Comparison of ENCODE assay signal across 1 cellular context in the genomic region with DNA sequence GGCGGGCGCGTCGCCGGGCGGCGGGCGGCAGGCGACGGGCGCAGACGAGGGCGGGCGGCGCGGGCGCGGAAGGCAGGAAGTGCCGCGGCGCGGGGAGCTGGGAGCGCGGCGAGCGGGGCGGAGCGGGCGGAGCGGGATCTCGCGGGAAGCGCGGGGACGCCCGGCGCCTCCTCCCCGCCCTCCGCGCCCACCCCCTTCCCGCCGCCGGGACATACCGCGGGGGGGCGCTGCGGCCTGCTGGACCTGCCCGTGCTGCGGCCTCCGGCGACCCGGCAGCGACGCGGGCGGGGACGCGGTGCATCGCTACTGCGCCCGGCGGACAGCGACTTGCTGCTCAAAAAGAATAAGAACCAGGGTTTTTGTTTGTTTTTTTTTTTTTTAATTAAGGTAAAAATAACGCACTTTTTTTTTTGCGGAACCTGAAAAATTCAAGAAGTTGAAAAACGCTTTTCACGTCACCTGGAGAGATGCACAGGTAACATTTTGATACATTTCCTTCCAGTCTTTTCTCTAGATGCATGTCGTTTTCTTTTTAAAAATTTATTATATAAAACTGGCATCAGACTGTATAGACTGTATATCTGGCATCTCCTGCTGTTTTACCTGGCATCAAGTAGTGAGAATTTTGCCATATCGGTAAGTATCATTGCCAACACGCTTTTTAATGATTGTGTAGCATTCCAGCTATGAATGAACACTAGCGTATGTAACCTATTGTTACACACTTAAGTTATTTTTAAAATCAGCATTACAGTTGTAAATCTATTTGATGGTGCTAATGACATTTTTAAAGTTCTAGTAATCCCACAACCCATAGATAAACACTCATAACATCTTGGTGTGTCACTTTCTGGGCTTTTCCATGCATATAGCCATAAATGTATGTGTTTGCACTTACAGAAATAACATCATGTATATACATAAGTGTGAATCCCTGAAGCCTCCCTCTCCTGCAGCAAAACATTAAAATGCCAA.
A peak's percentile ranks its signal among the peaks of the same experiment; 100 is the strongest.
TF ChIP-seq lines count a peak whose summit lies in the region.

A gene with protein sequence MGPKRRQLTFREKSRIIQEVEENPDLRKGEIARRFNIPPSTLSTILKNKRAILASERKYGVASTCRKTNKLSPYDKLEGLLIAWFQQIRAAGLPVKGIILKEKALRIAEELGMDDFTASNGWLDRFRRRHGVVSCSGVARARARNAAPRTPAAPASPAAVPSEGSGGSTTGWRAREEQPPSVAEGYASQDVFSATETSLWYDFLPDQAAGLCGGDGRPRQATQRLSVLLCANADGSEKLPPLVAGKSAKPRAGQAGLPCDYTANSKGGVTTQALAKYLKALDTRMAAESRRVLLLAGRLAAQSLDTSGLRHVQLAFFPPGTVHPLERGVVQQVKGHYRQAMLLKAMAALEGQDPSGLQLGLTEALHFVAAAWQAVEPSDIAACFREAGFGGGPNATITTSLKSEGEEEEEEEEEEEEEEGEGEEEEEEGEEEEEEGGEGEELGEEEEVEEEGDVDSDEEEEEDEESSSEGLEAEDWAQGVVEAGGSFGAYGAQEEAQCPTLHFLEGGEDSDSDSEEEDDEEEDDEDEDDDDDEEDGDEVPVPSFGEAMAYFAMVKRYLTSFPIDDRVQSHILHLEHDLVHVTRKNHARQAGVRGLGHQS (minus strand): TSS at position 76 of the 975 bp plus-strand sequence. CDS start 257 bp downstream, outside the sequence.

TF ChIP-seq in IMR-90, 13 proteins besides CTCF, POLR2A, EP300 and RAD21:
- TF ChIP-seq MAZ (IDR thresholded peaks at IDR 0.05; ENCODE audit: borderline replicate concordance, low read depth, low read length) (peak; percentile 92; the same call in 1 of the 2 replicates), BHLHE40 (IDR thresholded peaks at IDR 0.05; ENCODE audit: low read depth, low read length) (0 out of 2 replicates have a peak, but pooled peaks have one; percentile 42), SMC3 (IDR thresholded peaks at IDR 0.05; ENCODE audit: low read depth, low read length) (peak; percentile 63), ELK1 (IDR thresholded peaks at IDR 0.05; ENCODE audit: borderline replicate concordance, low read depth, low read length) (no peak)
